In genomic region chr5:179478624-179479023, GRCh38 we compare ENCODE assay signal across 24 cellular contexts.
"Had no signal": no experiment of that assay in that cellular context is flagged by ENCODE, and none has a peak within 500 bp of the region (broad histone marks: within the 10 kb centered on the region; RNA-seq: fewer than 3 reads in every experiment).

No MANE protein-coding gene starts in this region.

- H3K9me3 ChIP-seq: gastrocnemius medialis, lower lobe of right lung, prostate gland, right atrium auricular region, stomach, thyroid gland, vagina had no signal

- H3K27ac ChIP-seq: dorsolateral prefrontal cortex, epithelial cell of prostate, gastrocnemius medialis, lower lobe of right lung, prostate gland, right atrium auricular region, stomach, thyroid gland, vagina had no signal

- H3K27me3 ChIP-seq: dorsolateral prefrontal cortex, gastrocnemius medialis, right atrium auricular region, stomach, thyroid gland, vagina had no signal

- H3K4me1 ChIP-seq: gastrocnemius medialis, lower lobe of right lung, prostate gland, right atrium auricular region, stomach, thyroid gland, vagina had no signal

- ATAC-seq: esophagus mucosa; gastrocnemius medialis; left ventricle myocardium superior; lower lobe of right lung; naive thymus-derived CD8-positive, alpha-beta T cell; sciatic nerve; stimulated activated effector memory CD8-positive, alpha-beta T cell treated with anti-CD3 and anti-CD28 coated beads, Interleukin-12 subunit alpha, Interleukin-12 subunit beta, amount 100 ng/mL, for 72 hours had no signal

- H3K36me3 ChIP-seq: gastrocnemius medialis, lower lobe of right lung, prostate gland, right atrium auricular region, stomach, thyroid gland, vagina had no signal

- H3K4me2 ChIP-seq: smooth muscle cell had no signal

- DNase-seq: dorsolateral prefrontal cortex; effector CD4-positive, alpha-beta T cell; foreskin fibroblast; gastrocnemius medialis; head of caudate nucleus; left ventricle myocardium superior; lower lobe of right lung; naive thymus-derived CD8-positive, alpha-beta T cell; nephron progenitor cell; nucleus accumbens; stimulated activated CD4-positive, alpha-beta T cell treated with anti-CD3 and anti-CD28 coated beads, Interleukin-2, amount 100 ng/mL, for 24 hours; stimulated activated CD4-positive, alpha-beta T cell treated with anti-CD3 and anti-CD28 coated beads, Interleukin-4, amount 100 ng/mL, for 24 hours; stimulated activated naive CD4-positive, alpha-beta T cell treated with Interleukin-2 at 50 U/mL for 16 hours; stomach; thyroid gland; trophoblast cell had no signal

- H3K4me3 ChIP-seq: dorsolateral prefrontal cortex, gastrocnemius medialis, lower lobe of right lung, prostate gland, right atrium auricular region, smooth muscle cell, stomach, thyroid gland, vagina had no signal
